ENCODE assay signal across 8 cellular contexts in the genomic region with DNA sequence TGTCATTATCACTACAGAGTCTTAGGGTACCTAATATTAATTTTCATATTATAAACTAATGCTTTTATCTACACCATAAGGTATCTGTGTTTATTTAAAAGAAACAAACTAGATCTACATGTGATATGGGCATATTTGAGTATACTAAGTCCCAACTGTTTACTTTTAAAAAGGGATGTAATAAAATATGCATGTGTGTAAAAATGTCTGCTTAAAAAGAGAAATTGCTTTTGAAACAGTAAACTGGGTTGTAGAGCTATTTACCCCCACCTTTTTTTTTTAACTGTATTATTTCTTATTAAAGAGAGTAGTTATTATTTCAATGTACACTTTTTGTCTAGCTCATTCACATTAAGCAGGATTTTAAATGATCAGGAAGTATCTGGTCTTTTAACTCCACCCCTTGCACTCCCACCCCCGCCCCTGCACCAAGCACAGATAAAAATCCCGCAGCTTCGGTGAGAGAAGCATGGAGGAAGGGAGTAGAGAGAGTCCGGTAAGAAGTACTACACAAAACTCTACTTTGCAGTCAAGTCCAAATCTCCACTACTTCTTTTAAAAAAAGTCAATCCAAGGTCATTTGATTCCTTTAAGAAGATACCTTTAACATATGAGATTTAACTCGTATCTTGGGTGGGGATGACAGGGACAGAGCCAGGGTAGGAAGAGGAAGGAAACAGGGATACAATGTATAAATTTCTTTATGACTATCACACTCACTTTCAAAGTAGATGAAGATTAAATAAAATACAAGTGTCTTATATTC.
DNase-seq lines count a peak whose midpoint lies in the region; ATAC-seq and TF ChIP-seq lines count a peak whose summit lies in the region.

No MANE protein-coding gene starts in this region.

- DNase-seq in DMS 273 treated with DMSO at 0.1 percent for 48 hours (lab: John Stamatoyannopoulos, UW) (peak; percentile 20), choroid plexus epithelial cell (ENCODE audit: low read depth) (peak; percentile 82), right lobe of liver (no peak), NCI-H2029 (lab: John Stamatoyannopoulos, UW) (no peak)
- no peak for DNase-seq in stimulated activated naive CD8-positive, alpha-beta T cell treated with anti-CD3 and anti-CD28 coated beads, Interleukin-15, amount 100 ng/mL, for 72 hours

- H3K27me3 Mint-ChIP-seq in stimulated activated naive CD8-positive, alpha-beta T cell treated with anti-CD3 and anti-CD28 coated beads, Interleukin-15, amount 100 ng/mL, for 72 hours = no peaks in the 10 kb centered on the region

- intact Hi-C loops in right lobe of liver (cut with DNase I) = no loop called here

- peak; percentile 30; the same call in 1 of the 3 replicates for ATAC-seq in SK-N-SH treated with all-trans-retinoic acid at 6 μM for 48 hours
- peak; percentile 42 to 59 (median 47) for ATAC-seq in right lobe of liver
- ATAC-seq in stimulated activated naive CD8-positive, alpha-beta T cell treated with anti-CD3 and anti-CD28 coated beads, Interleukin-15, amount 100 ng/mL, for 72 hours = no peak
- ATAC-seq in GM18517 (IDR thresholded peaks at IDR 0.05; ENCODE audit: unreplicated experiment) = no peak

- H3K27ac Mint-ChIP-seq in stimulated activated naive CD8-positive, alpha-beta T cell treated with anti-CD3 and anti-CD28 coated beads, Interleukin-15, amount 100 ng/mL, for 72 hours = peak overlapping the region; percentile 95 to 99

- 0% methylated on average over 5 of the region's 5 CpGs for WGBS in right lobe of liver (ENCODE audit: insufficient coverage, low coverage, low lambda C conversion rate, missing lambda C conversion rate)

- H3K4me3 ChIP-seq in HUES48 (ENCODE audit: low read depth, low read length) = peak overlapping the region; percentile 93
- peak overlapping the region; percentile 80 for H3K4me3 ChIP-seq in choroid plexus epithelial cell (ENCODE audit: low read depth, low read length)
- H3K4me3 ChIP-seq in right lobe of liver = peak overlapping the region; percentile 37 to 68 (median 56)

- H3K27me3 ChIP-seq in HUES48 (ENCODE audit: control insufficient read depth, insufficient read depth, low read length) (no peaks in the 10 kb centered on the region), right lobe of liver (no peaks in the 10 kb centered on the region)

- peak overlapping the region; percentile 98 for H3K27ac ChIP-seq in HUES48 (ENCODE audit: low read depth, low read length)
- H3K27ac ChIP-seq in right lobe of liver = peak overlapping the region; percentile 90 to 97 (median 95)

- H3K9me3 Mint-ChIP-seq in stimulated activated naive CD8-positive, alpha-beta T cell treated with anti-CD3 and anti-CD28 coated beads, Interleukin-15, amount 100 ng/mL, for 72 hours = no peaks in the 10 kb centered on the region

- H3K4me1 ChIP-seq in HUES48 (ENCODE audit: control insufficient read depth, insufficient read depth, low read length) (peaks cover 29% of the 10 kb centered on the region), right lobe of liver (peaks cover 0 to 23% (median 7%) of the 10 kb centered on the region in 4 donors)

- H3K4me3 Mint-ChIP-seq in stimulated activated naive CD8-positive, alpha-beta T cell treated with anti-CD3 and anti-CD28 coated beads, Interleukin-15, amount 100 ng/mL, for 72 hours = peak overlapping the region; percentile 91 to 99

- peak; percentile 71 for TF ChIP-seq POLR2A in right lobe of liver (IDR thresholded peaks at IDR 0.05)

- no peak for TF ChIP-seq CTCF in choroid plexus epithelial cell (conservative IDR thresholded peaks at IDR 0.05; ENCODE audit: low read depth, low read length)
- no peak for TF ChIP-seq CTCF in right lobe of liver (IDR thresholded peaks at IDR 0.05)

- H3K36me3 ChIP-seq in HUES48 (ENCODE audit: control insufficient read depth, insufficient read depth, low read length) (peaks cover 42% of the 10 kb centered on the region), right lobe of liver (no peaks in the 10 kb centered on the region)

- peaks cover 35% of the 10 kb centered on the region for H3K4me1 Mint-ChIP-seq in stimulated activated naive CD8-positive, alpha-beta T cell treated with anti-CD3 and anti-CD28 coated beads, Interleukin-15, amount 100 ng/mL, for 72 hours

- H3K9ac ChIP-seq in HUES48 (ENCODE audit: low read depth, low read length) = peak overlapping the region; percentile 100

- H3K9me3 ChIP-seq in HUES48 (ENCODE audit: control insufficient read depth, insufficient read depth, low read length) (no peaks in the 10 kb centered on the region), right lobe of liver (no peaks in the 10 kb centered on the region)

TF ChIP-seq in SK-N-SH treated with all-trans-retinoic acid at 6 μM for 48 hours, 23 proteins besides CTCF, POLR2A, EP300 and RAD21:
- TF ChIP-seq BACH2 (CRISPR knock-in tag; IDR thresholded peaks at IDR 0.05; ENCODE audit: borderline replicate concordance) (no peak), TOX (CRISPR knock-in tag; IDR thresholded peaks at IDR 0.05; ENCODE audit: borderline replicate concordance) (no peak), PPARA (CRISPR knock-in tag; IDR thresholded peaks at IDR 0.05; ENCODE audit: borderline replicate concordance) (no peak), ZNF8 (CRISPR knock-in tag; IDR thresholded peaks at IDR 0.05) (no peak), ZFP3 (CRISPR knock-in tag; IDR thresholded peaks at IDR 0.05) (no peak), ZNF70 (CRISPR knock-in tag; IDR thresholded peaks at IDR 0.05) (no peak), TCF4 (CRISPR knock-in tag; IDR thresholded peaks at IDR 0.05; ENCODE audit: borderline replicate concordance) (no peak), ZFP30 (CRISPR knock-in tag; IDR thresholded peaks at IDR 0.05) (no peak), OSR1 (CRISPR knock-in tag; IDR thresholded peaks at IDR 0.05) (no peak), SNAI2 (CRISPR knock-in tag; IDR thresholded peaks at IDR 0.05) (no peak), ARNTL (CRISPR knock-in tag; IDR thresholded peaks at IDR 0.05; ENCODE audit: borderline replicate concordance, low read depth) (no peak), ZNF565 (CRISPR knock-in tag; conservative IDR thresholded peaks at IDR 0.05; ENCODE audit: low read depth) (no peak)
- TF ChIP-seq, protein P1, sequence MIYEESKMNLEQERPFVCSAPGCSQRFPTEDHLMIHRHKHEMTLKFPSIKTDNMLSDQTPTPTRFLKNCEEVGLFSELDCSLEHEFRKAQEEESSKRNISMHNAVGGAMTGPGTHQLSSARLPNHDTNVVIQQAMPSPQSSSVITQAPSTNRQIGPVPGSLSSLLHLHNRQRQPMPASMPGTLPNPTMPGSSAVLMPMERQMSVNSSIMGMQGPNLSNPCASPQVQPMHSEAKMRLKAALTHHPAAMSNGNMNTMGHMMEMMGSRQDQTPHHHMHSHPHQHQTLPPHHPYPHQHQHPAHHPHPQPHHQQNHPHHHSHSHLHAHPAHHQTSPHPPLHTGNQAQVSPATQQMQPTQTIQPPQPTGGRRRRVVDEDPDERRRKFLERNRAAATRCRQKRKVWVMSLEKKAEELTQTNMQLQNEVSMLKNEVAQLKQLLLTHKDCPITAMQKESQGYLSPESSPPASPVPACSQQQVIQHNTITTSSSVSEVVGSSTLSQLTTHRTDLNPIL (CRISPR knock-in tag; IDR thresholded peaks at IDR 0.05; ENCODE audit: low read depth) = no peak
- TF ChIP-seq, protein P2, sequence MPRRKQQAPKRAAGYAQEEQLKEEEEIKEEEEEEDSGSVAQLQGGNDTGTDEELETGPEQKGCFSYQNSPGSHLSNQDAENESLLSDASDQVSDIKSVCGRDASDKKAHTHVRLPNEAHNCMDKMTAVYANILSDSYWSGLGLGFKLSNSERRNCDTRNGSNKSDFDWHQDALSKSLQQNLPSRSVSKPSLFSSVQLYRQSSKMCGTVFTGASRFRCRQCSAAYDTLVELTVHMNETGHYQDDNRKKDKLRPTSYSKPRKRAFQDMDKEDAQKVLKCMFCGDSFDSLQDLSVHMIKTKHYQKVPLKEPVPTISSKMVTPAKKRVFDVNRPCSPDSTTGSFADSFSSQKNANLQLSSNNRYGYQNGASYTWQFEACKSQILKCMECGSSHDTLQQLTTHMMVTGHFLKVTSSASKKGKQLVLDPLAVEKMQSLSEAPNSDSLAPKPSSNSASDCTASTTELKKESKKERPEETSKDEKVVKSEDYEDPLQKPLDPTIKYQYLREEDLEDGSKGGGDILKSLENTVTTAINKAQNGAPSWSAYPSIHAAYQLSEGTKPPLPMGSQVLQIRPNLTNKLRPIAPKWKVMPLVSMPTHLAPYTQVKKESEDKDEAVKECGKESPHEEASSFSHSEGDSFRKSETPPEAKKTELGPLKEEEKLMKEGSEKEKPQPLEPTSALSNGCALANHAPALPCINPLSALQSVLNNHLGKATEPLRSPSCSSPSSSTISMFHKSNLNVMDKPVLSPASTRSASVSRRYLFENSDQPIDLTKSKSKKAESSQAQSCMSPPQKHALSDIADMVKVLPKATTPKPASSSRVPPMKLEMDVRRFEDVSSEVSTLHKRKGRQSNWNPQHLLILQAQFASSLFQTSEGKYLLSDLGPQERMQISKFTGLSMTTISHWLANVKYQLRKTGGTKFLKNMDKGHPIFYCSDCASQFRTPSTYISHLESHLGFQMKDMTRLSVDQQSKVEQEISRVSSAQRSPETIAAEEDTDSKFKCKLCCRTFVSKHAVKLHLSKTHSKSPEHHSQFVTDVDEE (CRISPR knock-in tag; IDR thresholded peaks at IDR 0.05) = no peak
- TF ChIP-seq, protein P3, sequence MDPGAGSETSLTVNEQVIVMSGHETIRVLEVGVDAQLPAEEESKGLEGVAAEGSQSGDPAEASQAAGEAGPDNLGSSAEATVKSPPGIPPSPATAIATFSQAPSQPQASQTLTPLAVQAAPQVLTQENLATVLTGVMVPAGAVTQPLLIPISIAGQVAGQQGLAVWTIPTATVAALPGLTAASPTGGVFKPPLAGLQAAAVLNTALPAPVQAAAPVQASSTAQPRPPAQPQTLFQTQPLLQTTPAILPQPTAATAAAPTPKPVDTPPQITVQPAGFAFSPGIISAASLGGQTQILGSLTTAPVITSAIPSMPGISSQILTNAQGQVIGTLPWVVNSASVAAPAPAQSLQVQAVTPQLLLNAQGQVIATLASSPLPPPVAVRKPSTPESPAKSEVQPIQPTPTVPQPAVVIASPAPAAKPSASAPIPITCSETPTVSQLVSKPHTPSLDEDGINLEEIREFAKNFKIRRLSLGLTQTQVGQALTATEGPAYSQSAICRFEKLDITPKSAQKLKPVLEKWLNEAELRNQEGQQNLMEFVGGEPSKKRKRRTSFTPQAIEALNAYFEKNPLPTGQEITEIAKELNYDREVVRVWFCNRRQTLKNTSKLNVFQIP (CRISPR knock-in tag; IDR thresholded peaks at IDR 0.05; ENCODE audit: borderline replicate concordance, low read depth) = no peak

Comparison
In these comparisons a context has a peak if more than half of its experiments do, and no peak if none do; other contexts are left out.
1. DNase-seq: peak in DMS 273 treated with DMSO at 0.1 percent for 48 hours (single experiment) and choroid plexus epithelial cell (single experiment); none in right lobe of liver (0 of 3), stimulated activated naive CD8-positive, alpha-beta T cell treated with anti-CD3 and anti-CD28 coated beads, Interleukin-15, amount 100 ng/mL, for 72 hours (0 of 2) and NCI-H2029 (single experiment).
2. ATAC-seq: peak in SK-N-SH treated with all-trans-retinoic acid at 6 μM for 48 hours (single experiment) and right lobe of liver (4 of 4); none in stimulated activated naive CD8-positive, alpha-beta T cell treated with anti-CD3 and anti-CD28 coated beads, Interleukin-15, amount 100 ng/mL, for 72 hours (single experiment) and GM18517 (single experiment).
3. Peak in every context shown above with its lines, with median percentiles within 50 percentile points of each other: H3K4me3 ChIP-seq.